Comparison of ENCODE assay signal across 15 cellular contexts in genomic region chr16:88358033-88358481, GRCh38. TPM values are rescaled to one million over a fixed set of nuclear protein-coding genes. Genes with fewer than 3 reads are reported as not detected.
"Had no signal": no experiment of that assay in that cellular context is flagged by ENCODE, and none has a peak within 500 bp of the region (broad histone marks: within the 10 kb centered on the region; RNA-seq: fewer than 3 reads in every experiment).

No MANE protein-coding gene starts in this region.

- H3K27ac Mint-ChIP-seq: activated naive CD4-positive, alpha-beta T cell treated with anti-CD3 and anti-CD28 coated beads, Interleukin-2, amount 10 ng/mL, durations not matched to agents 7 days and 5 days; activated T-helper 2 cell treated with anti-CD3 and anti-CD28 coated beads, Interferon-gamma antibody, Interleukin-2, Interleukin-4, amounts not matched to agents 10 μg/mL and 5 μg/mL and 100 μg/mL, durations not matched to agents 14 hours and 24 hours and 36 hours; natural killer cell treated with Interleukin-12 subunit alpha and Interleukin-12 subunit beta and Interleukin-15 and Interleukin-18, amount 100 ng/mL, for 72 hours had no signal

- H3K4me3 ChIP-seq: cardiac muscle cell, hepatocyte, tibial artery had no signal

- DNase-seq: activated CD4-positive, alpha-beta T cell treated with anti-CD3 and anti-CD28 coated beads for 1 hour; activated CD4-positive, alpha-beta T cell treated with anti-CD3 and anti-CD28 coated beads, Interleukin-2, amount 50 U/mL, for 48 hours; activated naive CD4-positive, alpha-beta T cell treated with anti-CD3 and anti-CD28 coated beads, Interleukin-2, amount 10 ng/mL, durations not matched to agents 7 days and 5 days; activated T-cell treated with anti-CD3 and anti-CD28 coated beads, Interleukin-2, amount 50 U/mL, for 1 hour; mesendoderm; stimulated activated CD4-positive, alpha-beta T cell treated with anti-CD3 and anti-CD28 coated beads, Interleukin-2, amount 100 ng/mL, for 48 hours; stimulated activated naive B cell treated with anti-CD40 and anti-IgM and Interleukin-4, amounts not matched to agents 10 μg/mL and 1 μg/mL and 100 μg/mL, for 72 hours; tibial artery had no signal

- H3K4me1 Mint-ChIP-seq: activated naive CD4-positive, alpha-beta T cell treated with anti-CD3 and anti-CD28 coated beads, Interleukin-2, amount 10 ng/mL, durations not matched to agents 7 days and 5 days had no signal

- H3K36me3 ChIP-seq: cardiac muscle cell, tibial artery had no signal

- H3K4me2 ChIP-seq: hepatocyte had no signal

- H3K27me3 Mint-ChIP-seq: activated naive CD4-positive, alpha-beta T cell treated with anti-CD3 and anti-CD28 coated beads, Interleukin-2, amount 10 ng/mL, durations not matched to agents 7 days and 5 days had no signal

- H3K27ac ChIP-seq: cardiac muscle cell, hepatocyte, tibial artery, VCaP had no signal

- H3K4me3 Mint-ChIP-seq: activated naive CD4-positive, alpha-beta T cell treated with anti-CD3 and anti-CD28 coated beads, Interleukin-2, amount 10 ng/mL, durations not matched to agents 7 days and 5 days; natural killer cell treated with Interleukin-12 subunit alpha and Interleukin-12 subunit beta and Interleukin-15 and Interleukin-18, amount 100 ng/mL, for 72 hours; stimulated activated naive B cell treated with anti-CD40 and anti-IgM and Interleukin-4, amounts not matched to agents 10 μg/mL and 1 μg/mL and 100 μg/mL, for 72 hours had no signal

- ATAC-seq: esophagus mucosa; natural killer cell treated with Interleukin-12 subunit alpha and Interleukin-12 subunit beta and Interleukin-15 and Interleukin-18, amount 100 ng/mL, for 72 hours; stimulated activated naive B cell treated with anti-CD40 and anti-IgM and Interleukin-4, amounts not matched to agents 10 μg/mL and 1 μg/mL and 100 μg/mL, for 72 hours had no signal

- H3K9me3 Mint-ChIP-seq: activated naive CD4-positive, alpha-beta T cell treated with anti-CD3 and anti-CD28 coated beads, Interleukin-2, amount 10 ng/mL, durations not matched to agents 7 days and 5 days; activated T-helper 2 cell treated with anti-CD3 and anti-CD28 coated beads, Interferon-gamma antibody, Interleukin-2, Interleukin-4, amounts not matched to agents 10 μg/mL and 5 μg/mL and 100 μg/mL, durations not matched to agents 14 hours and 24 hours and 36 hours; natural killer cell treated with Interleukin-12 subunit alpha and Interleukin-12 subunit beta and Interleukin-15 and Interleukin-18, amount 100 ng/mL, for 72 hours had no signal

- H3K4me1 ChIP-seq: tibial artery had no signal

- H3K9me3 ChIP-seq: tibial artery had no signal

- H3K36me3 Mint-ChIP-seq: activated naive CD4-positive, alpha-beta T cell treated with anti-CD3 and anti-CD28 coated beads, Interleukin-2, amount 10 ng/mL, durations not matched to agents 7 days and 5 days; stimulated activated naive B cell treated with anti-CD40 and anti-IgM and Interleukin-4, amounts not matched to agents 10 μg/mL and 1 μg/mL and 100 μg/mL, for 72 hours had no signal

- H3K27me3 ChIP-seq: cardiac muscle cell, hepatocyte had no signal

- H2AFZ ChIP-seq: hepatocyte had no signal

RNA-seq across cellular contexts. Expression of gene ZNF469, which starts 24.7 kb away (rescaled TPM):
- polyA plus RNA-seq: keratinocyte had no signal
